Comparison of ENCODE assay signal across 24 cellular contexts in genomic region chr1:90537606-90538362, GRCh38.
"Had no signal": no experiment of that assay in that cellular context is flagged by ENCODE, and none has a peak within 500 bp of the region (broad histone marks: within the 10 kb centered on the region; RNA-seq: fewer than 3 reads in every experiment).

No MANE protein-coding gene starts in this region.

- H3K4me2 ChIP-seq: hepatocyte had no signal

- DNase-seq: colonic mucosa; dermis blood vessel endothelial cell; effector memory CD8-positive, alpha-beta T cell; gastrocnemius medialis; heart left ventricle; kidney; natural killer cell; nucleus accumbens; right cardiac atrium; sigmoid colon; stimulated activated CD4-positive, alpha-beta T cell treated with anti-CD3 and anti-CD28 coated beads, Interleukin-2, amount 100 ng/mL, for 24 hours; stimulated activated CD4-positive, alpha-beta T cell treated with anti-CD3 and anti-CD28 coated beads, Interleukin-4, amount 100 ng/mL, for 24 hours; stimulated activated naive CD4-positive, alpha-beta T cell treated with Interleukin-2 at 50 U/mL for 16 hours; stomach; thyroid gland; trophoblast cell had no signal

- H3K27ac Mint-ChIP-seq: effector memory CD8-positive, alpha-beta T cell; memory B cell; natural killer cell; stimulated activated effector memory CD8-positive, alpha-beta T cell treated with anti-CD3 and anti-CD28 coated beads, Interleukin-12 subunit alpha, Interleukin-12 subunit beta, amount 100 ng/mL, for 72 hours had no signal

- H3K4me3 Mint-ChIP-seq: effector memory CD8-positive, alpha-beta T cell; memory B cell; natural killer cell; stimulated activated effector memory CD8-positive, alpha-beta T cell treated with anti-CD3 and anti-CD28 coated beads, Interleukin-12 subunit alpha, Interleukin-12 subunit beta, amount 100 ng/mL, for 72 hours had no signal

- H3K79me2 ChIP-seq: hepatocyte had no signal

- H3K9me3 ChIP-seq: colonic mucosa, gastrocnemius medialis, heart left ventricle, prostate gland, sigmoid colon, stomach, thyroid gland, vagina had no signal

- ATAC-seq: effector memory CD8-positive, alpha-beta T cell; gastrocnemius medialis; heart left ventricle; left lobe of liver; natural killer cell; right cardiac atrium; stimulated activated effector memory CD8-positive, alpha-beta T cell treated with anti-CD3 and anti-CD28 coated beads, Interleukin-12 subunit alpha, Interleukin-12 subunit beta, amount 100 ng/mL, for 72 hours had no signal

- H3K27me3 ChIP-seq: colonic mucosa, gastrocnemius medialis, hepatocyte, sigmoid colon, stomach, thyroid gland, vagina had no signal

- H3K4me3 ChIP-seq: colonic mucosa, gastrocnemius medialis, heart left ventricle, hepatocyte, lung, prostate gland, sigmoid colon, stomach, thyroid gland, vagina had no signal

- H3K4me1 ChIP-seq: colonic mucosa, gastrocnemius medialis, heart left ventricle, prostate gland, sigmoid colon, stomach, thyroid gland, vagina had no signal

- H3K4me1 Mint-ChIP-seq: memory B cell; natural killer cell; stimulated activated effector memory CD8-positive, alpha-beta T cell treated with anti-CD3 and anti-CD28 coated beads, Interleukin-12 subunit alpha, Interleukin-12 subunit beta, amount 100 ng/mL, for 72 hours had no signal

- H3K9me3 Mint-ChIP-seq: effector memory CD8-positive, alpha-beta T cell; memory B cell; natural killer cell; stimulated activated effector memory CD8-positive, alpha-beta T cell treated with anti-CD3 and anti-CD28 coated beads, Interleukin-12 subunit alpha, Interleukin-12 subunit beta, amount 100 ng/mL, for 72 hours had no signal

- FAIRE-seq: endometrium had no signal

- H3K27ac ChIP-seq: colonic mucosa, gastrocnemius medialis, heart left ventricle, hepatocyte, prostate gland, sigmoid colon, stomach, thyroid gland, vagina had no signal

- H3K36me3 Mint-ChIP-seq: memory B cell; natural killer cell; stimulated activated effector memory CD8-positive, alpha-beta T cell treated with anti-CD3 and anti-CD28 coated beads, Interleukin-12 subunit alpha, Interleukin-12 subunit beta, amount 100 ng/mL, for 72 hours had no signal

- H2AFZ ChIP-seq: hepatocyte had no signal

- H3K36me3 ChIP-seq: colonic mucosa, gastrocnemius medialis, heart left ventricle, prostate gland, sigmoid colon, stomach, thyroid gland, vagina had no signal
